18 cellular contexts compared by ENCODE assay signal in the genomic region with DNA sequence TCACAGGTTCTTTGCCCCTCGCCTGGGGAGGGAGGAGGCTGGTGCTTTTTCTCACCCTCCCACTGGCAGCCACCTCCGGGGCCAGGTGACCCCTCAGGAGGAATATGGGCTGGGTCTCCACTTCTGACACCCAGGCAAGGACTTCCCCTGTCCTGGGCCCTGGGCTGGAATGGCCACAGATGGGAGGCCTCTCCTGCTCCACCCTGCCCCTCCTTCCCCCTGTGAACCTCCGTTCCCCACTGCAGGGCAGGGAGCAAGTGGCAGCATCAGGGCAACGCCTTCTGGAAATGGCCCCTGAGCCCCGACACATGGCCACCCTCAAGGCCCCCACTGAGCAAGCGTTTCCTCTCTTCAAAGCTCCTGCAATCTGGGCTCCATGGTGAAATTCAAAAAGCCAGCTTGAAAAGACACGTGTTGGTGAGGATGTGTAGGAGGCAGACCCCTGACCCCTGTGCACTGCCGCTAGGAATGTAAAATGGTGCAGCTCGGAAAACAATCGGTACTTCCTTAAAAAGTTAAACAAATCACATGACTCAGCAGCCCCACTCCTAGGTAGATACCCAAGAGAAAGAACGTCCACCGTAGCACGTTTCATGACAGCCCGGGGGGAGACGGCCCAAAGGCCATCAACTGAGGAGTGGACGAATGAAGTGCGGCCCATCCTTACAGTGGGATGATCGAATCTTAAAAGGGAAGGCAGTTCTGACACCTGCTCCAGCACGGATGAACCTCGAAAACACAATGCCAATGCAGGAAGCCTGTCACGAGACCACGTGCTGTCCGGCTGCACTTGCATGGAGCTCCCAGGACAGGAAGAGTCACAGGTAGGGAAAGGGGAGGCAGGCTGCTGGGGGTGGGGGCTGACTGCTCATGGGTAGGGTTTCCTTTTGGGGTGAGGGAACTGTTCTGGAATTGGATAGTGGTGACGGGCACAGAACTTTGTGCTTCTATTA. TPM values are rescaled to one million over a fixed set of nuclear protein-coding genes. Genes with fewer than 3 reads are reported as not detected.
A peak's percentile ranks its signal among the peaks of the same experiment; 100 is the strongest.
DNase-seq lines count a peak whose midpoint lies in the region; FAIRE-seq and TF ChIP-seq lines count a peak whose summit lies in the region.
"Had no signal": no experiment of that assay in that cellular context is flagged by ENCODE, and none has a peak within 500 bp of the region (broad histone marks: within the 10 kb centered on the region; RNA-seq: fewer than 3 reads in every experiment).

No MANE protein-coding gene starts in this region.

- TF ChIP-seq CTCF in endothelial cell of umbilical vein (IDR thresholded peaks at IDR 0.05; ENCODE audit: extremely low read depth in 1 of 2, insufficient read depth in 1 of 2, low read depth in 1 of 2, low read length in 2 of 2), result no peak
- no peak for TF ChIP-seq CTCF in neutrophil (IDR thresholded peaks at IDR 0.05)

- H4K20me1 ChIP-seq in endothelial cell of umbilical vein (replicated peaks; ENCODE audit: control insufficient read depth, extremely low read depth, insufficient read depth, low read length), result no peaks in the 10 kb centered on the region

- no peak for TF ChIP-seq POLR2A in endothelial cell of umbilical vein (IDR thresholded peaks at IDR 0.05; ENCODE audit: low read depth, low read length)

- peaks cover 9% of the 10 kb centered on the region for H3K4me1 Mint-ChIP-seq in T-helper 1 cell treated with Interleukin-12 subunit alpha and Interleukin-12 subunit beta and Interleukin-4 antibody, amounts not matched to agents 30 μg/mL and 1 μg/mL, for 36 hours (ENCODE audit: low read depth)

- POLR2A ChIA-PET in endothelial cell of umbilical vein (lab: Charles Lee), result interaction anchor here (0.6 kb wide), 1 partner anchor 60 kb away, joined by 8 read pairs; no protein-coding TSS in a partner anchor

- H3K36me3 Mint-ChIP-seq in T-helper 1 cell treated with Interleukin-12 subunit alpha and Interleukin-12 subunit beta and Interleukin-4 antibody, amounts not matched to agents 30 μg/mL and 1 μg/mL, for 36 hours (ENCODE audit: low read depth), result peaks cover 8% of the 10 kb centered on the region

- FAIRE-seq in endothelial cell of umbilical vein (lab: Jason Lieb, UNC), result peak; percentile 88
- FAIRE-seq: endometrium, islet of Langerhans had no signal

- no TSS peak for BruUV-seq in endothelial cell of umbilical vein (replicated peaks; lab: Mats Ljungman, UMichigan)

- H3K27me3 ChIP-seq in endothelial cell of umbilical vein (ENCODE audit: control insufficient read depth in 2 of 2, insufficient read depth in 2 of 2, low read length in 2 of 2), result no peaks in the 10 kb centered on the region
- H3K27me3 ChIP-seq in neutrophil, result no peaks in the 10 kb centered on the region

- no peaks in the 10 kb centered on the region for H3K79me2 ChIP-seq in endothelial cell of umbilical vein (ENCODE audit: control insufficient read depth, insufficient read depth, low read length)

- H2AFZ ChIP-seq in endothelial cell of umbilical vein (ENCODE audit: low read depth, low read length), result no peak overlapping the region

- intact Hi-C loops in endothelial cell of umbilical vein (cut with micrococcal nuclease), result no loop called here

- H3K9ac ChIP-seq in SK-N-MC (ENCODE audit: insufficient read length), result no peak overlapping the region
- no peak overlapping the region for H3K9ac ChIP-seq in endothelial cell of umbilical vein (replicated peaks; ENCODE audit: extremely low read depth, insufficient read depth, low read length)

- no peak overlapping the region for H3K4me2 ChIP-seq in endothelial cell of umbilical vein (ENCODE audit: insufficient read depth, low read length)

- H3K9me3 ChIP-seq in SK-N-MC (ENCODE audit: low read depth, low read length) (no peaks in the 10 kb centered on the region), endothelial cell of umbilical vein (replicated peaks; ENCODE audit: control insufficient read depth, insufficient read depth, low read length) (no peaks in the 10 kb centered on the region), neutrophil (no peaks in the 10 kb centered on the region)

- peak overlapping the region; percentile 1 for H3K27ac Mint-ChIP-seq in T-helper 1 cell treated with Interleukin-12 subunit alpha and Interleukin-12 subunit beta and Interleukin-4 antibody, amounts not matched to agents 30 μg/mL and 1 μg/mL, for 36 hours

- peak overlapping the region; percentile 82 for H3K27ac ChIP-seq in SK-N-MC
- H3K27ac ChIP-seq in endothelial cell of umbilical vein (ENCODE audit: insufficient read depth, low read depth, low read length), result peak overlapping the region; percentile 77
- peak overlapping the region; percentile 25 for H3K27ac ChIP-seq in neutrophil
- H3K27ac ChIP-seq: 22Rv1 had no signal

- H3K4me3 ChIP-seq in SK-N-MC (no peak overlapping the region), endothelial cell of umbilical vein (replicated peaks in 1 of 3; ENCODE audit: insufficient read depth in 1 of 3, low read depth in 1 of 3, low read length in 3 of 3) (no peak overlapping the region), neutrophil (ENCODE audit: low read depth in 1 of 2, low read length in 1 of 2) (no peak overlapping the region)

- no peaks in the 10 kb centered on the region for H3K9me1 ChIP-seq in endothelial cell of umbilical vein (replicated peaks; ENCODE audit: control insufficient read depth, extremely low read depth, insufficient read depth, low read length)

- dilution Hi-C loops in endothelial cell of umbilical vein (cut with MboI; ENCODE audit: extremely low pct_ligation_motif_present, low sequenced_read_pairs), result no loop called here

- no peaks in the 10 kb centered on the region for H3K27me3 Mint-ChIP-seq in T-helper 1 cell treated with Interleukin-12 subunit alpha and Interleukin-12 subunit beta and Interleukin-4 antibody, amounts not matched to agents 30 μg/mL and 1 μg/mL, for 36 hours (ENCODE audit: low read depth)

- peaks cover 35% of the 10 kb centered on the region for H3K4me1 ChIP-seq in endothelial cell of umbilical vein (ENCODE audit: control insufficient read depth, extremely low read depth, insufficient read depth, low read length)
- H3K4me1 ChIP-seq in neutrophil (ENCODE audit: control insufficient read depth in 1 of 2, insufficient read depth in 1 of 2, low read depth in 1 of 2, low read length in 1 of 2), result no peaks in the 10 kb centered on the region

- DNase-seq in T-helper 1 cell (no peak), SK-N-MC (ENCODE audit: low read depth, low spot score) (no peak), endothelial cell of umbilical vein (ENCODE audit: low read depth, low spot score) (peak; percentile 71), 8988T (no peak), germinal center (ENCODE audit: low spot score) (no peak), kidney tubule cell (ENCODE audit: low spot score) (no peak)
- DNase-seq: activated CD4-positive, alpha-beta T cell treated with anti-CD3 and anti-CD28 coated beads for 1 hour; Calu3; NCI-H1436; stimulated activated CD4-positive, alpha-beta T cell treated with anti-CD3 and anti-CD28 coated beads, Interleukin-4, amount 100 ng/mL, for 24 hours; stimulated activated naive CD4-positive, alpha-beta T cell; SW 1271 had no signal

- no peaks in the 10 kb centered on the region for H3K9me3 Mint-ChIP-seq in T-helper 1 cell treated with Interleukin-12 subunit alpha and Interleukin-12 subunit beta and Interleukin-4 antibody, amounts not matched to agents 30 μg/mL and 1 μg/mL, for 36 hours
- H3K9me3 Mint-ChIP-seq: activated T-helper 1 cell treated with anti-CD3 and anti-CD28 coated beads, Interleukin-12 subunit alpha, Interleukin-12 subunit beta, Interleukin-2, Interleukin-4 antibody, amounts not matched to agents 30 ng/mL and 10 ng/mL and 1 ng/mL, durations not matched to agents 14 hours and 24 hours and 36 hours had no signal

- H3K4me3 Mint-ChIP-seq in T-helper 1 cell treated with Interleukin-12 subunit alpha and Interleukin-12 subunit beta and Interleukin-4 antibody, amounts not matched to agents 30 μg/mL and 1 μg/mL, for 36 hours, result no peak overlapping the region
- H3K4me3 Mint-ChIP-seq: activated T-helper 1 cell treated with anti-CD3 and anti-CD28 coated beads, Interleukin-12 subunit alpha, Interleukin-12 subunit beta, Interleukin-2, Interleukin-4 antibody, amounts not matched to agents 30 ng/mL and 10 ng/mL and 1 ng/mL, durations not matched to agents 14 hours and 24 hours and 36 hours had no signal

- CTCF ChIA-PET in endothelial cell of umbilical vein (lab: Charles Lee), result interaction anchor here (0.7 to 3.1 kb wide), 6 partner anchors 10 to 277 kb away, joined by 3 to 10 read pairs (median 4); no protein-coding TSS in a partner anchor

- H3K36me3 ChIP-seq in SK-N-MC (ENCODE audit: insufficient read depth, low read length) (peaks cover 73% of the 10 kb centered on the region), endothelial cell of umbilical vein (ENCODE audit: control insufficient read depth in 2 of 2, extremely low read depth in 1 of 2, insufficient read depth in 2 of 2, low read length in 2 of 2) (peaks cover 0 to 23% of the 10 kb centered on the region in 2 experiments), neutrophil (peaks cover 98% of the 10 kb centered on the region)

TF ChIP-seq in endothelial cell of umbilical vein, 7 proteins besides CTCF, POLR2A, EP300 and RAD21 (continues in another document):
- TF ChIP-seq EZH2 (IDR thresholded peaks at IDR 0.05; ENCODE audit: borderline replicate concordance, low read depth, low read length, severe bottlenecking), result no peak
- TF ChIP-seq, protein P1, sequence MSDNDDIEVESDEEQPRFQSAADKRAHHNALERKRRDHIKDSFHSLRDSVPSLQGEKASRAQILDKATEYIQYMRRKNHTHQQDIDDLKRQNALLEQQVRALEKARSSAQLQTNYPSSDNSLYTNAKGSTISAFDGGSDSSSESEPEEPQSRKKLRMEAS (IDR thresholded peaks at IDR 0.05; ENCODE audit: insufficient read depth, insufficient read length), result peak; percentile 81

RNA-seq across cellular contexts. Expression of a gene that starts 11.5 kb away (rescaled TPM):
- 25.1 and 27.2 TPM in 2 replicates for total RNA-seq in endothelial cell of umbilical vein
- 13.4 and 13.6 TPM in 2 replicates for polyA plus RNA-seq in endothelial cell of umbilical vein
- polyA plus RNA-seq in endothelial cell of umbilical vein (2011; cell fraction: cytosol; rRNA removed), result 14.1 and 14.5 TPM in 2 replicates
- 33.2 and 41.1 TPM in 2 replicates for polyA plus RNA-seq in endothelial cell of umbilical vein (2011; cell fraction: nucleus; rRNA removed)
- 8.4 and 10.0 TPM in 2 replicates for polyA plus RNA-seq in endothelial cell of umbilical vein (2012)
- 11.2 and 16.4 TPM in 2 replicates for polyA minus RNA-seq in endothelial cell of umbilical vein
- polyA minus RNA-seq in endothelial cell of umbilical vein (2011; cell fraction: cytosol; rRNA and poly(A)+ RNA removed), result 17.4 TPM
- 10.9 and 11.2 TPM in 2 replicates for polyA minus RNA-seq in endothelial cell of umbilical vein (2011; cell fraction: nucleus; rRNA and poly(A)+ RNA removed)

RNA-seq across cellular contexts. Expression of a gene that starts 11.9 kb away (rescaled TPM):
- total RNA-seq in endothelial cell of umbilical vein, result 54.5 and 55.8 TPM in 2 replicates
- 98.3 and 126 TPM in 2 replicates for polyA plus RNA-seq in endothelial cell of umbilical vein
- polyA plus RNA-seq in endothelial cell of umbilical vein (2011; cell fraction: cytosol; rRNA removed), result 93.5 and 94.5 TPM in 2 replicates
- polyA plus RNA-seq in endothelial cell of umbilical vein (2011; cell fraction: nucleus; rRNA removed), result 54.3 and 70.0 TPM in 2 replicates
- 42.4 and 49.3 TPM in 2 replicates for polyA plus RNA-seq in endothelial cell of umbilical vein (2012)
- polyA minus RNA-seq in endothelial cell of umbilical vein, result 47.7 and 51.3 TPM in 2 replicates
- 18.8 TPM for polyA minus RNA-seq in endothelial cell of umbilical vein (2011; cell fraction: cytosol; rRNA and poly(A)+ RNA removed)
- 27.8 and 30.9 TPM in 2 replicates for polyA minus RNA-seq in endothelial cell of umbilical vein (2011; cell fraction: nucleus; rRNA and poly(A)+ RNA removed)

Comparison
In these comparisons a context has a peak if more than half of its experiments do, and no peak if none do; other contexts are left out.
1. H3K27ac ChIP-seq: peak in every context shown above with its lines; median percentile 82 in SK-N-MC; 77 in endothelial cell of umbilical vein; 25 in neutrophil.